ENCODE assay signal across 17 cellular contexts in genomic region chr12:70249903-70250302, GRCh38.
"Had no signal": no experiment of that assay in that cellular context is flagged by ENCODE, and none has a peak within 500 bp of the region (broad histone marks: within the 10 kb centered on the region; RNA-seq: fewer than 3 reads in every experiment).

No MANE protein-coding gene starts in this region.

- H3K9me3 Mint-ChIP-seq: naive thymus-derived CD8-positive, alpha-beta T cell had no signal

- H3K27ac ChIP-seq: esophagus squamous epithelium, hepatocyte, neutrophil, stomach, thoracic aorta, transverse colon had no signal

- ATAC-seq: left colon; left ventricle myocardium superior; mucosa of descending colon; naive thymus-derived CD8-positive, alpha-beta T cell; sciatic nerve had no signal

- H3K9me3 ChIP-seq: esophagus squamous epithelium, mucosa of descending colon, neutrophil, stomach, thoracic aorta, transverse colon had no signal

- H3K4me3 ChIP-seq: esophagus squamous epithelium, hepatocyte, mucosa of descending colon, stomach, thoracic aorta, transverse colon had no signal

- H3K4me2 ChIP-seq: hepatocyte had no signal

- H3K36me3 ChIP-seq: neutrophil, thoracic aorta, transverse colon had no signal

- DNase-seq: dermis blood vessel endothelial cell; esophagus squamous epithelium; foreskin fibroblast; left colon; left ventricle myocardium superior; mucosa of descending colon; naive thymus-derived CD8-positive, alpha-beta T cell; stimulated activated CD4-positive, alpha-beta T cell treated with anti-CD3 and anti-CD28 coated beads, Interleukin-2, amount 100 ng/mL, for 24 hours; stimulated activated CD4-positive, alpha-beta T cell treated with anti-CD3 and anti-CD28 coated beads, Interleukin-4, amount 100 ng/mL, for 4 hours; stimulated activated naive CD4-positive, alpha-beta T cell; stomach; substantia nigra; transverse colon had no signal

- H3K27me3 ChIP-seq: esophagus squamous epithelium, hepatocyte, neutrophil, stomach, transverse colon had no signal

- H3K27me3 Mint-ChIP-seq: naive thymus-derived CD8-positive, alpha-beta T cell had no signal

- H2AFZ ChIP-seq: hepatocyte had no signal
